Comparison of ENCODE assay signal across 1 cellular context in the genomic region with DNA sequence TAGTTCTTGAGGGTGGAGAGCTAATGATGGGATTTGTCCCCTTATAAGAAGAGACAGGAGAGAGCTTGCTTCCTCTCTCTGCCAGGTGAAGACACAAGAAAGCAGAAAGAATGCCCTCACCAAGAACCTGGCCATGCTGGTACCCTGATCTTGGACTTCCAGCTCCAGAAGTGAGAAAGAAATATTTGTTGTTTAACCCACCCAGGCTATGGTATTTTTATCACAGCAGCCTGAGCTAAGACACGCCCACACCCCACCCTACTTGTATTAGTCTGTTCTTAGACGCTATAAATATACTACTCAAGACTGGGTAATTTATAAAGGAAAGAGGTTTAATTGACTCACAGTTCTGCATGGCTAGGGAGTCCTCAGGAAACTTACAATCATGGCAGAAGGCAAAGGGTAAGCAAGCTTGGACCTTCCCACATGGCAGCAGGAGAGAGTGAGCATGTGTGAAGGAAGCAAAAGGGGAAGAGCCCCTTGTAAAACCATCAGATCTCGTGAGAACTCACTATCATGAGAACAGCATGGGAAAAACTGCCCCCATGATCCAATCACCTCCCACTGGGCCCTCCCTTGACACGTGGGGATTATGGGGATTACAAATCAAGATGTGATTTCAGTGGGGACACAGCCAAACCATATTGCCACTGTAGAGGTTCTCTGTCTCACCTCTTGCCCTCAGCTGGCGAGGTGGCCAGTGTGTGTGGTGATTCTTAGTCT.
TF ChIP-seq lines count a peak whose summit lies in the region.

No MANE protein-coding gene starts in this region.

TF ChIP-seq in K562, 482 proteins besides CTCF, POLR2A, EP300 and RAD21 (continued from another document):
- TF ChIP-seq, protein P1, sequence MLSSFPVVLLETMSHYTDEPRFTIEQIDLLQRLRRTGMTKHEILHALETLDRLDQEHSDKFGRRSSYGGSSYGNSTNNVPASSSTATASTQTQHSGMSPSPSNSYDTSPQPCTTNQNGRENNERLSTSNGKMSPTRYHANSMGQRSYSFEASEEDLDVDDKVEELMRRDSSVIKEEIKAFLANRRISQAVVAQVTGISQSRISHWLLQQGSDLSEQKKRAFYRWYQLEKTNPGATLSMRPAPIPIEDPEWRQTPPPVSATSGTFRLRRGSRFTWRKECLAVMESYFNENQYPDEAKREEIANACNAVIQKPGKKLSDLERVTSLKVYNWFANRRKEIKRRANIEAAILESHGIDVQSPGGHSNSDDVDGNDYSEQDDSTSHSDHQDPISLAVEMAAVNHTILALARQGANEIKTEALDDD (IDR thresholded peaks at IDR 0.05) = no peak
